ENCODE assay signal across 1 cellular context in genomic region chr15:96171271-96171739, GRCh38.
TF ChIP-seq lines count a peak whose summit lies in the region.

No MANE protein-coding gene starts in this region.

TF ChIP-seq in WTC11, 78 proteins besides CTCF, POLR2A, EP300 and RAD21 (continued from another document):
- TF ChIP-seq ZNF532 (CRISPR knock-in tag; IDR thresholded peaks at IDR 0.05; ENCODE audit: borderline replicate concordance): no peak
- no peak for TF ChIP-seq ZNF121 (CRISPR knock-in tag; IDR thresholded peaks at IDR 0.05)
